Comparison of ENCODE assay signal across 16 cellular contexts in the genomic region with DNA sequence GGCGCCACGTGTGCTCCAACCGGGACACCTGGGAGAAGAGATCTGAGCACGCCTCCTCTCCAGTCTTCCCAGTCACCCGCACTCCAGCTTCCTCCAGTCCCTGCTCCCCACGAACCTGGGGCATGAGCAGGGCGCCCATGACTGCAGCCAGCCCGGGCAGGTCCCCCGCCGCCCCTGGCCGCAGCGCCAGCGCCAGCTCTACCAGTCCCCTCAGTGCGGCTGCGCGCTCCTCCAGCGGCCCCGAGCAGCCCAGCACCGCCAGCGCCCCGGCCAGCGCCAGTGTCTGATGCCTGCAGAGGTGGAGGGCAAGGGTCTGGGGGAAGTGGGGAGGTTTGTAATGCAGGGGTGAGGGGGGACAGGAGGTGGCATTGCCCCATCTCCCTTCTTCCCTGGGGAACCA. TPM values are rescaled to one million over a fixed set of nuclear protein-coding genes. Genes with fewer than 3 reads are reported as not detected.
DNase-seq lines count a peak whose midpoint lies in the region; ATAC-seq, FAIRE-seq and TF ChIP-seq lines count a peak whose summit lies in the region.
"Had no signal": no experiment of that assay in that cellular context is flagged by ENCODE, and none has a peak within 500 bp of the region (broad histone marks: within the 10 kb centered on the region; RNA-seq: fewer than 3 reads in every experiment).

No MANE protein-coding gene starts in this region.

- peaks cover 5% of the 10 kb centered on the region for H3K36me3 ChIP-seq in DOHH2 (ENCODE audit: control insufficient read depth, low read length)
- peaks cover 28% of the 10 kb centered on the region for H3K36me3 ChIP-seq in OCI-LY7 (ENCODE audit: insufficient read depth, low read length)
- H3K36me3 ChIP-seq in kidney (ENCODE audit: control insufficient read depth in 1 of 2, insufficient read depth in 2 of 2, low read length in 2 of 2), result peaks cover 0 to 15% of the 10 kb centered on the region in 2 donors
- no peaks in the 10 kb centered on the region for H3K36me3 ChIP-seq in testis (ENCODE audit: low read depth, missing control alignments)
- H3K36me3 ChIP-seq in WERI-Rb-1, result peaks cover 37% of the 10 kb centered on the region

- POLR2A ChIA-PET in OCI-LY7 (lab: Charles Lee), result no interaction called here

- H3K27me3 ChIP-seq in DOHH2 (ENCODE audit: control insufficient read depth, low read length), result no peaks in the 10 kb centered on the region
- no peaks in the 10 kb centered on the region for H3K27me3 ChIP-seq in testis
- no peaks in the 10 kb centered on the region for H3K27me3 ChIP-seq in WERI-Rb-1 (ENCODE audit: insufficient read depth, low read depth, severe bottlenecking)

- H3K4me1 ChIP-seq in DOHH2 (ENCODE audit: control insufficient read depth, low read length), result peaks cover 13% of the 10 kb centered on the region
- peaks cover 12% of the 10 kb centered on the region for H3K4me1 ChIP-seq in OCI-LY7 (ENCODE audit: insufficient read depth, low read length, poor library complexity, severe bottlenecking)
- peaks cover 0 to 5% of the 10 kb centered on the region in 2 donors for H3K4me1 ChIP-seq in kidney (ENCODE audit: control insufficient read depth in 1 of 2, insufficient read depth in 1 of 2, low read depth in 1 of 2, low read length in 2 of 2)
- peaks cover 9% of the 10 kb centered on the region for H3K4me1 ChIP-seq in testis

- no peak overlapping the region for H3K27ac ChIP-seq in DOHH2 (ENCODE audit: low read depth, low read length)
- H3K27ac ChIP-seq in OCI-LY7 (ENCODE audit: low read depth, low read length, poor library complexity, severe bottlenecking), result no peak overlapping the region
- H3K27ac ChIP-seq in kidney (ENCODE audit: low read depth in 2 of 2, low read length in 2 of 2), result no peak overlapping the region
- no peak overlapping the region for H3K27ac ChIP-seq in testis
- H3K27ac ChIP-seq in WERI-Rb-1, result no peak overlapping the region

- DNase-seq in OCI-LY7 (ENCODE audit: low spot score) (no peak), kidney (peak; percentile 81), testis (no peak), HTR-8/SVneo (ENCODE audit: insufficient read length, low spot score) (no peak), WERI-Rb-1 (no peak), kidney glomerular epithelial cell (lab: John Stamatoyannopoulos, UW) (no peak)
- DNase-seq: DMS153, NCI-H1417, NCI-H2081, NCI-H2227 treated with DMSO at 0.1 percent for 48 hours, NCI-H69 had no signal

- no peak overlapping the region for H3K9ac ChIP-seq in kidney (ENCODE audit: low read length in 2 of 2)

- no peak for TF ChIP-seq POLR2A in testis (IDR thresholded peaks at IDR 0.05)

- WGBS in testis, 2 donors, result 56 to 80% methylated on average over 20 to 22 of the region's 22 CpGs

- H3K9me2 ChIP-seq in DOHH2 (replicated peaks; ENCODE audit: control insufficient read depth, low read length), result no peaks in the 10 kb centered on the region
- no peaks in the 10 kb centered on the region for H3K9me2 ChIP-seq in OCI-LY7 (ENCODE audit: insufficient read depth, low read length)

- peak overlapping the region; percentile 80 for H3K4me3 ChIP-seq in DOHH2 (ENCODE audit: low read length)
- H3K4me3 ChIP-seq in OCI-LY7 (ENCODE audit: low read depth, low read length, poor library complexity, severe bottlenecking), result peak overlapping the region; percentile 63
- H3K4me3 ChIP-seq in kidney (ENCODE audit: low read length in 2 of 2), result no peak overlapping the region
- peak overlapping the region; percentile 31 to 46 for H3K4me3 ChIP-seq in testis
- H3K4me3 ChIP-seq in WERI-Rb-1 (ENCODE audit: low read depth, low read length), result no peak overlapping the region

- TF ChIP-seq CTCF in DOHH2 (IDR thresholded peaks at IDR 0.05; ENCODE audit: low read depth, low read length, poor library complexity, severe bottlenecking), result no peak
- TF ChIP-seq CTCF in OCI-LY7 (conservative IDR thresholded peaks at IDR 0.05; ENCODE audit: low read length), result no peak
- no peak for TF ChIP-seq CTCF in kidney (IDR thresholded peaks at IDR 0.05; ENCODE audit: borderline replicate concordance, extremely low read depth, insufficient read depth)
- no peak for TF ChIP-seq CTCF in testis (IDR thresholded peaks at IDR 0.05)
- TF ChIP-seq CTCF in WERI-Rb-1 (IDR thresholded peaks at IDR 0.05; ENCODE audit: low read depth, low read length), result no peak

- intact Hi-C loops in OCI-LY7 (cut with micrococcal nuclease; ENCODE audit: unreplicated experiment), result no loop called here
- intact Hi-C loops in kidney (cut with DNase I), result no loop called here
- intact Hi-C loops in testis (cut with DNase I; ENCODE audit: low total_unique reads), result no loop called here

- H4K20me1 ChIP-seq in DOHH2 (ENCODE audit: control insufficient read depth, insufficient read depth, low read depth, low read length) (no peaks in the 10 kb centered on the region), OCI-LY7 (ENCODE audit: insufficient read depth, low read length) (no peaks in the 10 kb centered on the region)

- no peaks in the 10 kb centered on the region for H3K9me3 ChIP-seq in DOHH2 (ENCODE audit: control insufficient read depth, insufficient read depth, low read length)
- H3K9me3 ChIP-seq in OCI-LY7 (ENCODE audit: low read length), result no peaks in the 10 kb centered on the region
- H3K9me3 ChIP-seq in kidney (ENCODE audit: control insufficient read depth in 1 of 2, low read length in 2 of 2), result no peaks in the 10 kb centered on the region
- no peaks in the 10 kb centered on the region for H3K9me3 ChIP-seq in testis
- H3K9me3 ChIP-seq in WERI-Rb-1 (ENCODE audit: severe bottlenecking), result no peaks in the 10 kb centered on the region
- H3K9me3 ChIP-seq: thoracic aorta had no signal

- H2AFZ ChIP-seq in OCI-LY7 (ENCODE audit: low read length), result no peak overlapping the region

- FAIRE-seq in kidney (lab: Jason Lieb, UNC) (no peak), HTR-8/SVneo (lab: Jason Lieb, UNC) (no peak)

- H3K4me2 ChIP-seq in DOHH2 (ENCODE audit: low read length) (peak overlapping the region; percentile 88), OCI-LY7 (ENCODE audit: low read length) (no peak overlapping the region; the same call in 1 of the 2 replicates)

- H3K79me2 ChIP-seq in DOHH2 (ENCODE audit: control insufficient read depth, low read length) (no peaks in the 10 kb centered on the region), OCI-LY7 (ENCODE audit: insufficient read depth, low read depth, low read length) (no peaks in the 10 kb centered on the region)

- no TSS peak for BruUV-seq in OCI-LY7 (replicated peaks; lab: Mats Ljungman, UMichigan)

- ATAC-seq in GM21737 (IDR thresholded peaks at IDR 0.05; ENCODE audit: unreplicated experiment), result no peak

- no peaks in the 10 kb centered on the region for H3F3A ChIP-seq in DOHH2 (ENCODE audit: control insufficient read depth, insufficient read depth)

- CTCF ChIA-PET in OCI-LY7 (lab: Charles Lee; ENCODE audit: unreplicated experiment), result no interaction called here

RNA-seq across cellular contexts. Expression of gene SH2D3A, which starts 13.1 kb away (rescaled TPM):
- total RNA-seq in OCI-LY7 (2014; rRNA removed; shearing (Covaris generic)), result 7.8 and 8.5 TPM in 2 replicates
- total RNA-seq in OCI-LY7 (2022), result 9.8 and 13.3 TPM in 2 replicates
- 35.4 TPM for total RNA-seq in kidney
- 12.5 TPM for polyA plus RNA-seq in kidney (ENCODE audit: insufficient read depth, low read depth, low replicate concordance)
- 1 to 10 TPM; 7.4 to 7.5 TPM for total RNA-seq in testis
- polyA plus RNA-seq in testis (ENCODE audit: insufficient read depth, low read depth, low replicate concordance), result 12.8 TPM

RNA-seq across cellular contexts. Expression of gene TRIP10, which starts 14.7 kb away (rescaled TPM):
- total RNA-seq in OCI-LY7 (2014; rRNA removed; shearing (Covaris generic)), result 16.1 and 22.2 TPM in 2 replicates
- total RNA-seq in OCI-LY7 (2022) (19.9 TPM in 2 replicates), kidney (92.9 TPM), testis (10 to 100 TPM; 60.4 to 62.7 TPM)
- polyA plus RNA-seq in kidney (ENCODE audit: insufficient read depth, low read depth, low replicate concordance) (57.5 TPM), testis (ENCODE audit: insufficient read depth, low read depth, low replicate concordance) (65.8 TPM)

RNA-seq across cellular contexts. Expression of gene GPR108, which starts 16.8 kb away (rescaled TPM):
- total RNA-seq in OCI-LY7 (2014; rRNA removed; shearing (Covaris generic)), result 77.5 and 88.3 TPM in 2 replicates
- total RNA-seq in OCI-LY7 (2022), result 63.2 and 73.2 TPM in 2 replicates
- 113 TPM for total RNA-seq in kidney
- polyA plus RNA-seq in kidney (ENCODE audit: insufficient read depth, low read depth, low replicate concordance), result 144 TPM
- 10 to 100 TPM; 61.8 to 87.1 TPM for total RNA-seq in testis
- polyA plus RNA-seq in testis (ENCODE audit: insufficient read depth, low read depth, low replicate concordance), result 105 TPM

RNA-seq across cellular contexts. Expression of gene VAV1, which starts 18.4 kb away (rescaled TPM):
- 76.1 and 90.7 TPM in 2 replicates for total RNA-seq in OCI-LY7 (2014; rRNA removed; shearing (Covaris generic))
- 92.7 and 107 TPM in 2 replicates for total RNA-seq in OCI-LY7 (2022)
- total RNA-seq in kidney, result 15.5 TPM
- 0.90 TPM for polyA plus RNA-seq in kidney (ENCODE audit: insufficient read depth, low read depth, low replicate concordance)
- 1 to 10 TPM; 1.1 to 4.5 TPM for total RNA-seq in testis
- polyA plus RNA-seq in testis (ENCODE audit: insufficient read depth, low read depth, low replicate concordance), result 8.9 TPM
- total RNA-seq: progenitor cell of endocrine pancreas had no signal

RNA-seq across cellular contexts. Expression of gene C3, which starts 33.7 kb away (rescaled TPM):
- total RNA-seq in OCI-LY7 (2014; rRNA removed; shearing (Covaris generic)), result 0.13 and 0.57 TPM in 2 replicates
- total RNA-seq in OCI-LY7 (2022), result 0.74 TPM in 1 of 2 replicates, not detected in the other
- 3,831 TPM for total RNA-seq in kidney
- polyA plus RNA-seq in kidney (ENCODE audit: insufficient read depth, low read depth, low replicate concordance), result 452 TPM
- total RNA-seq in testis, result 100 to 1,000 TPM in 1 of 2 donors, 10 to 100 TPM in 1; 49.5 to 131 TPM
- polyA plus RNA-seq in testis (ENCODE audit: insufficient read depth, low read depth, low replicate concordance), result 500 TPM
- polyA plus RNA-seq: CD4-positive, alpha-beta memory T cell had no signal

Comparison
In these comparisons a context has a peak if more than half of its experiments do, and no peak if none do; other contexts are left out.
1. H3K4me3 ChIP-seq: peak in DOHH2 (single experiment), OCI-LY7 (single experiment) and testis (2 of 2); none in kidney (0 of 2) and WERI-Rb-1 (single experiment).